ENCODE assay signal across 13 cellular contexts in genomic region chr17:74441537-74441936, GRCh38.
DNase-seq lines count a peak whose midpoint lies in the region; TF ChIP-seq lines count a peak whose summit lies in the region.
"Had no signal": no experiment of that assay in that cellular context is flagged by ENCODE, and none has a peak within 500 bp of the region (broad histone marks: within the 10 kb centered on the region; RNA-seq: fewer than 3 reads in every experiment).

No MANE protein-coding gene starts in this region.

- H3K36me3 ChIP-seq in parathyroid adenoma (ENCODE audit: control insufficient read depth, insufficient read depth, low read length) (no peaks in the 10 kb centered on the region), tibial artery (peaks cover 27 to 42% (median 31%) of the 10 kb centered on the region in 3 donors)
- H3K36me3 ChIP-seq: BE2C had no signal

- H3K4me1 ChIP-seq in parathyroid adenoma (peaks cover 42% of the 10 kb centered on the region), tibial artery (peaks cover 12 to 60% (median 55%) of the 10 kb centered on the region in 4 donors)

- DNase-seq in RWPE1 (ENCODE audit: low spot score) (no peak), tibial artery (no peak), RPMI8226 (no peak), T-helper 2 cell (no peak)
- DNase-seq: BE2C; CD4-positive, alpha-beta memory T cell; DMS79; GM23248 had no signal

- no peak overlapping the region for H3K4me2 ChIP-seq in parathyroid adenoma (ENCODE audit: low read length)

- POLR2A ChIA-PET in RWPE1 (lab: Yijun Ruan, JAX; ENCODE audit: low non-redundant PET) = no interaction called here

- H3K4me3 ChIP-seq in parathyroid adenoma (ENCODE audit: low read depth, low read length) (no peak overlapping the region), tibial artery (no peak overlapping the region)
- H3K4me3 ChIP-seq: A549, GM12878, GM23248 had no signal

- peaks cover 5% of the 10 kb centered on the region for H3K79me2 ChIP-seq in parathyroid adenoma

- H3K27ac ChIP-seq in RWPE1 (peak overlapping the region; percentile 88), VCaP (0 out of 2 replicates have a peak overlapping the region, but pooled peaks have one; percentile 83), parathyroid adenoma (peak overlapping the region; percentile 25), tibial artery (peak overlapping the region; percentile 85 to 89)
- H3K27ac ChIP-seq: GM23248, HL-60 had no signal

- H3K9ac ChIP-seq in parathyroid adenoma = no peak overlapping the region
- H3K9ac ChIP-seq: GM23248 had no signal

- intact Hi-C loops in tibial artery (cut with DNase I; ENCODE audit: low total_unique reads) = no loop called here

- TF ChIP-seq CTCF in RWPE1 (conservative IDR thresholded peaks at IDR 0.05; ENCODE audit: low read depth) (no peak), VCaP (conservative IDR thresholded peaks at IDR 0.05) (no peak), parathyroid adenoma (IDR thresholded peaks at IDR 0.05) (no peak), tibial artery (IDR thresholded peaks at IDR 0.05) (no peak)

- H3K27me3 ChIP-seq in parathyroid adenoma (ENCODE audit: control insufficient read depth, insufficient read depth, low read length) = no peaks in the 10 kb centered on the region
- no peaks in the 10 kb centered on the region for H3K27me3 ChIP-seq in tibial artery
- H3K27me3 ChIP-seq: BE2C had no signal

- H2AFZ ChIP-seq in parathyroid adenoma = no peak overlapping the region
- H2AFZ ChIP-seq: GM23248 had no signal

- CTCF ChIA-PET in RWPE1 (lab: Yijun Ruan, JAX) = no interaction called here

- H3K9me3 ChIP-seq in parathyroid adenoma (ENCODE audit: control insufficient read depth, low read length) (no peaks in the 10 kb centered on the region), tibial artery (peaks cover 0 to 4% (median 0%) of the 10 kb centered on the region in 3 donors)
- H3K9me3 ChIP-seq: BE2C had no signal

Comparison
In these comparisons a context has a peak if more than half of its experiments do, and no peak if none do; other contexts are left out.
1. H3K27ac ChIP-seq: peak in every context shown above with its lines; median percentile 88 in RWPE1; 87 in tibial artery; 83 in VCaP; 25 in parathyroid adenoma.